In the genomic region with DNA sequence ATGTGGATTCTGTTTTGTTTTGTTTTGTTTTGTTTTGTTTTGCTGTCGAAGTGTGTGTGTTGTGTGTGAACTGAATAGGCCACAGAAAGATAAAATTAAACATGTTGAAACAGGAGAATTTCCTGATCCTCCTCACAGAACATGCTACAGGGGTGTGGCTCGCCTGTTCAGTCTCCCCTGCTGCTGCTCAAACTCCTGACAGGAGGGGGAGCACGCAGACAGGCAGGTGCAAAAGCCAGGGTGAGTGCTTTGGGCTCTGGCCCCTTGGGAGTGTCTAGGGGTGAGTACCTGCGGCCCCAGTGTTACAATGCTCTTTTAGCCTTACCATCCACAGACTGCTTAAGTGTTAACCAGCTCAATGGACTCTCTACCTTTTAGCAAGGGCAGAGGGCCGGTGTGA, we compare ENCODE assay signal across 14 cellular contexts.
DNase-seq lines count a peak whose midpoint lies in the region; ATAC-seq and TF ChIP-seq lines count a peak whose summit lies in the region.
"Had no signal": no experiment of that assay in that cellular context is flagged by ENCODE, and none has a peak within 500 bp of the region (broad histone marks: within the 10 kb centered on the region; RNA-seq: fewer than 3 reads in every experiment).

No MANE protein-coding gene starts in this region.

- H3K27ac Mint-ChIP-seq in effector memory CD8-positive, alpha-beta T cell: no peak overlapping the region
- H3K27ac Mint-ChIP-seq: CD8-positive, alpha-beta memory T cell; natural killer cell; T-cell had no signal

- ATAC-seq in GM21515 (IDR thresholded peaks at IDR 0.05; ENCODE audit: unreplicated experiment) (peak; percentile 80), HG03520 (IDR thresholded peaks at IDR 0.05; ENCODE audit: unreplicated experiment) (peak; percentile 81), foreskin keratinocyte (peak; percentile 71), HG03025 (IDR thresholded peaks at IDR 0.05; ENCODE audit: low FRiP score, unreplicated experiment) (no peak), Right ventricle myocardium inferior (no peak)
- no peak for ATAC-seq in effector memory CD8-positive, alpha-beta T cell (replicated peaks)
- ATAC-seq: natural killer cell, T-cell had no signal

- no peak overlapping the region for H3K4me3 Mint-ChIP-seq in effector memory CD8-positive, alpha-beta T cell
- H3K4me3 Mint-ChIP-seq: CD8-positive, alpha-beta memory T cell; natural killer cell; T-cell had no signal

- H3K4me3 ChIP-seq in GM12875 (ENCODE audit: low read depth, low read length): no peak overlapping the region

- H3K4me1 ChIP-seq in foreskin keratinocyte: no peaks in the 10 kb centered on the region

- intact Hi-C loops in Right ventricle myocardium inferior (cut with DNase I): no loop called here

- H3K27me3 Mint-ChIP-seq in effector memory CD8-positive, alpha-beta T cell: no peaks in the 10 kb centered on the region
- H3K27me3 Mint-ChIP-seq: CD8-positive, alpha-beta memory T cell; T-cell had no signal

- no peaks in the 10 kb centered on the region for H3K36me3 Mint-ChIP-seq in effector memory CD8-positive, alpha-beta T cell (ENCODE audit: insufficient read depth)
- H3K36me3 Mint-ChIP-seq: natural killer cell, T-cell had no signal

- no peaks in the 10 kb centered on the region for H3K4me1 Mint-ChIP-seq in effector memory CD8-positive, alpha-beta T cell (ENCODE audit: low read depth in 2 of 2)
- H3K4me1 Mint-ChIP-seq: CD8-positive, alpha-beta memory T cell; natural killer cell; T-cell had no signal

- peak; percentile 44; the same call in 1 of the 2 replicates for TF ChIP-seq CTCF in GM12875 (IDR thresholded peaks at IDR 0.05; ENCODE audit: borderline replicate concordance, insufficient read depth, low read depth, low read length)
- peak; percentile 40 for TF ChIP-seq CTCF in foreskin keratinocyte (conservative IDR thresholded peaks at IDR 0.05)

- no peak overlapping the region for H3K27ac ChIP-seq in foreskin keratinocyte

- peak; percentile 1 to 25 for DNase-seq in foreskin keratinocyte
- no peak for DNase-seq in effector memory CD8-positive, alpha-beta T cell
- no peak for DNase-seq in Right ventricle myocardium inferior (ENCODE audit: missing footprints)
- DNase-seq in COLO668 (lab: John Stamatoyannopoulos, UW; ENCODE audit: unreplicated experiment): no peak
- DNase-seq: CD8-positive, alpha-beta memory T cell; IMR-90; natural killer cell; NCI-H226; stimulated activated naive CD4-positive, alpha-beta T cell; T-cell had no signal

- H3K9me3 Mint-ChIP-seq in effector memory CD8-positive, alpha-beta T cell: peaks cover 0 to 4% of the 10 kb centered on the region in 2 donors
- H3K9me3 Mint-ChIP-seq: natural killer cell had no signal

- no peaks in the 10 kb centered on the region for H3K27me3 ChIP-seq in foreskin keratinocyte

Comparison
In these comparisons a context has a peak if more than half of its experiments do, and no peak if none do; other contexts are left out.
1. ATAC-seq: peak in GM21515 (single experiment), HG03520 (single experiment) and foreskin keratinocyte (single experiment); none in effector memory CD8-positive, alpha-beta T cell (single experiment), HG03025 (single experiment) and Right ventricle myocardium inferior (single experiment).
2. DNase-seq: peak in foreskin keratinocyte (2 of 2); none in effector memory CD8-positive, alpha-beta T cell (0 of 3), Right ventricle myocardium inferior (single experiment) and COLO668 (single experiment).